Comparison of ENCODE assay signal across 1 cellular context in genomic region chr3:112633757-112634156, GRCh38.
TF ChIP-seq lines count a peak whose summit lies in the region.

No MANE protein-coding gene starts in this region.

TF ChIP-seq in GM23338, 12 proteins besides CTCF, POLR2A, EP300 and RAD21 (continued from another document):
- TF ChIP-seq CREB1 (CRISPR knock-in tag; IDR thresholded peaks at IDR 0.05; ENCODE audit: low read depth): no peak
- no peak for TF ChIP-seq POLR2AphosphoS5 (IDR thresholded peaks at IDR 0.05; ENCODE audit: low read depth)
- no peak for TF ChIP-seq NANOG (IDR thresholded peaks at IDR 0.05; ENCODE audit: borderline replicate concordance)
- no peak for TF ChIP-seq EZH2 (IDR thresholded peaks at IDR 0.05; ENCODE audit: low read depth, unreplicated experiment)
- TF ChIP-seq REST (IDR thresholded peaks at IDR 0.05; ENCODE audit: unreplicated experiment): no peak
- TF ChIP-seq ZNF114 (CRISPR knock-in tag; IDR thresholded peaks at IDR 0.05): no peak
- no peak for TF ChIP-seq ETS1 (IDR thresholded peaks at IDR 0.05)
